In genomic region chr11:3942160-3942955, GRCh38 we compare ENCODE assay signal across 12 cellular contexts.
DNase-seq lines count a peak whose midpoint lies in the region; ATAC-seq and TF ChIP-seq lines count a peak whose summit lies in the region.
"Had no signal": no experiment of that assay in that cellular context is flagged by ENCODE, and none has a peak within 500 bp of the region (broad histone marks: within the 10 kb centered on the region; RNA-seq: fewer than 3 reads in every experiment).

No MANE protein-coding gene starts in this region.

- no peak overlapping the region for H2AFZ ChIP-seq in Loucy (ENCODE audit: low read length)

- H3K27ac ChIP-seq in suprapubic skin = peak overlapping the region; percentile 73
- H3K27ac ChIP-seq: testis had no signal

- H3K9me3 ChIP-seq in Loucy (ENCODE audit: insufficient read depth, low read depth, low read length) (no peaks in the 10 kb centered on the region), suprapubic skin (no peaks in the 10 kb centered on the region)
- H3K9me3 ChIP-seq: testis had no signal

- H3K36me3 ChIP-seq in Loucy (ENCODE audit: insufficient read depth, low read length) (no peaks in the 10 kb centered on the region), suprapubic skin (no peaks in the 10 kb centered on the region)

- no peaks in the 10 kb centered on the region for H3K27me3 ChIP-seq in Loucy (ENCODE audit: insufficient read depth, low read length, poor library complexity, severe bottlenecking)
- no peaks in the 10 kb centered on the region for H3K27me3 ChIP-seq in suprapubic skin
- H3K27me3 ChIP-seq: testis had no signal

- no peak for TF ChIP-seq POLR2A in suprapubic skin (IDR thresholded peaks at IDR 0.05)

- no peaks in the 10 kb centered on the region for H3K9me2 ChIP-seq in Loucy (replicated peaks; ENCODE audit: low read depth, low read length)

- WGBS in suprapubic skin = 66% methylated on average over 3 of the region's 3 CpGs

- peaks cover 82% of the 10 kb centered on the region for H3K4me1 Mint-ChIP-seq in activated CD4-positive, alpha-beta T cell treated with anti-CD3 and anti-CD28 coated beads, Interleukin-2, amount 10 ng/mL, durations not matched to agents 7 days and 5 days
- peaks cover 75 to 81% of the 10 kb centered on the region in 2 donors for H3K4me1 Mint-ChIP-seq in effector memory CD8-positive, alpha-beta T cell (ENCODE audit: low read depth in 2 of 2)

- DNase-seq in activated CD4-positive, alpha-beta T cell treated with anti-CD3 and anti-CD28 coated beads, Interleukin-2, amount 10 ng/mL, durations not matched to agents 7 days and 5 days = peak; percentile 48
- no peak for DNase-seq in activated CD4-positive, alpha-beta T cell treated with anti-CD3 and anti-CD28 coated beads, Interleukin-2, amount 50 U/mL, for 4 hours
- peak in 1 of 3 experiments; percentile 24 for DNase-seq in effector memory CD8-positive, alpha-beta T cell
- DNase-seq in suprapubic skin (ENCODE audit: low spot score in 2 of 2) (no peak), cerebellar nuclear complex (lab: John Stamatoyannopoulos, UW) (no peak), middle frontal gyrus (ENCODE audit: extremely low spot score, low spot score) (no peak)
- DNase-seq: NCI-H1436 treated with DMSO at 0.1 percent for 48 hours, SHP77, testis had no signal

- H3K27me3 Mint-ChIP-seq in activated CD4-positive, alpha-beta T cell treated with anti-CD3 and anti-CD28 coated beads, Interleukin-2, amount 10 ng/mL, durations not matched to agents 7 days and 5 days = no peaks in the 10 kb centered on the region
- H3K27me3 Mint-ChIP-seq in effector memory CD8-positive, alpha-beta T cell = no peaks in the 10 kb centered on the region

- peak overlapping the region; percentile 88 for H3K27ac Mint-ChIP-seq in activated CD4-positive, alpha-beta T cell treated with anti-CD3 and anti-CD28 coated beads, Interleukin-2, amount 10 ng/mL, durations not matched to agents 7 days and 5 days
- H3K27ac Mint-ChIP-seq in effector memory CD8-positive, alpha-beta T cell = peak overlapping the region; percentile 87 to 89

- H3K4me2 ChIP-seq in Loucy (ENCODE audit: low read depth, low read length, poor library complexity, severe bottlenecking) = peak overlapping the region; percentile 76
- H3K4me2 ChIP-seq: smooth muscle cell had no signal

- H3K9me3 Mint-ChIP-seq in activated CD4-positive, alpha-beta T cell treated with anti-CD3 and anti-CD28 coated beads, Interleukin-2, amount 10 ng/mL, durations not matched to agents 7 days and 5 days = peaks cover 4% of the 10 kb centered on the region
- H3K9me3 Mint-ChIP-seq in effector memory CD8-positive, alpha-beta T cell = no peaks in the 10 kb centered on the region

- TF ChIP-seq CTCF in Loucy (conservative IDR thresholded peaks at IDR 0.05; ENCODE audit: low read length) (peak; percentile 42), suprapubic skin (IDR thresholded peaks at IDR 0.05) (no peak)

- H3F3A ChIP-seq in Loucy (ENCODE audit: low read depth) = peaks cover 30% of the 10 kb centered on the region

- peaks cover 75% of the 10 kb centered on the region for H3K79me2 ChIP-seq in Loucy (ENCODE audit: insufficient read depth, low read length)

- H3K4me3 Mint-ChIP-seq in activated CD4-positive, alpha-beta T cell treated with anti-CD3 and anti-CD28 coated beads, Interleukin-2, amount 10 ng/mL, durations not matched to agents 7 days and 5 days = peak overlapping the region; percentile 13
- H3K4me3 Mint-ChIP-seq in effector memory CD8-positive, alpha-beta T cell = peak overlapping the region; percentile 47 to 63

- H3K4me3 ChIP-seq in Loucy (ENCODE audit: low read length, poor library complexity, severe bottlenecking) (peak overlapping the region; percentile 58), suprapubic skin (no peak overlapping the region)
- H3K4me3 ChIP-seq: smooth muscle cell, testis had no signal

- POLR2A ChIA-PET in activated CD4-positive, alpha-beta T cell treated with anti-CD3 and anti-CD28 coated beads, Interleukin-2, amount 10 ng/mL, durations not matched to agents 7 days and 5 days (lab: Charles Lee) = interaction anchor here (0.6 to 1.4 kb wide), 2 partner anchors 33 to 130 kb away, joined by 3 read pairs; no protein-coding TSS in a partner anchor

- peak; percentile 48 for ATAC-seq in effector memory CD8-positive, alpha-beta T cell (replicated peaks)
- no peak for ATAC-seq in GM18519 (IDR thresholded peaks at IDR 0.05; ENCODE audit: low FRiP score, unreplicated experiment)

- CTCF ChIA-PET in activated CD4-positive, alpha-beta T cell treated with anti-CD3 and anti-CD28 coated beads, Interleukin-2, amount 10 ng/mL, durations not matched to agents 7 days and 5 days (lab: Charles Lee) = interaction anchor here (0.9 to 2.1 kb wide), 10 partner anchors 12 to 134 kb away, joined by 3 to 15 read pairs (median 3); partner anchors contain the start of genes PGAP2 and STIM1

- no peaks in the 10 kb centered on the region for H4K20me1 ChIP-seq in Loucy (ENCODE audit: insufficient read depth, low read length, poor library complexity, severe bottlenecking)

- H3K9ac ChIP-seq in Loucy (ENCODE audit: low read depth, low read length, poor library complexity, severe bottlenecking) = peak overlapping the region; percentile 60

- TF ChIP-seq EP300 in suprapubic skin (IDR thresholded peaks at IDR 0.05) = no peak

- peaks cover 56% of the 10 kb centered on the region for H3K4me1 ChIP-seq in Loucy (ENCODE audit: insufficient read depth, low read length, poor library complexity, severe bottlenecking)
- peaks cover 75% of the 10 kb centered on the region for H3K4me1 ChIP-seq in suprapubic skin

- H3K36me3 Mint-ChIP-seq in activated CD4-positive, alpha-beta T cell treated with anti-CD3 and anti-CD28 coated beads, Interleukin-2, amount 10 ng/mL, durations not matched to agents 7 days and 5 days (ENCODE audit: low read depth) = peaks cover 49% of the 10 kb centered on the region
- H3K36me3 Mint-ChIP-seq in effector memory CD8-positive, alpha-beta T cell (ENCODE audit: insufficient read depth) = peaks cover 6% of the 10 kb centered on the region
